Comparison of ENCODE assay signal across 19 cellular contexts in the genomic region with DNA sequence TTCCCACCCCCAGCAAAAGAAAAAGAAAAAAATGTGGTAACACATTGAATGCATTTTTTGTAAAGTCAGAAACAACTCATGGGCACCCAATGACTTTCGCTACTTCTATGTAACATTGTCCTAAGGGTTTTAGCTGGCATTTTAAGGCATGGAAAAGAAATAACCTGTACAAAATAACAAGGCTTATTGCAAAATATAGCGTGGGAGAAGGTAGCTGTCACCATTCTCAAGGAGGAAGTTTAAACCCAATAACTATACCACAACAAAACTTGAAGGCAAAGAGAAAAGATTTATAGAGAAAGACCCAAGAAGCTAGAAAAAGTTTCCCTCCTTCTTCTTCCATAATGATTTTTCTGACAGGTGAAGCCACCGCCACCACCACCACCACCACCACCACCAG. TPM values are rescaled to one million over a fixed set of nuclear protein-coding genes. Genes with fewer than 3 reads are reported as not detected.
DNase-seq lines count a peak whose midpoint lies in the region; TF ChIP-seq lines count a peak whose summit lies in the region.
"Had no signal": no experiment of that assay in that cellular context is flagged by ENCODE, and none has a peak within 500 bp of the region (broad histone marks: within the 10 kb centered on the region; RNA-seq: fewer than 3 reads in every experiment).

No MANE protein-coding gene starts in this region.

- no peak for TF ChIP-seq EP300 in ovary (IDR thresholded peaks at IDR 0.05)

- TF ChIP-seq CTCF in ovary (IDR thresholded peaks at IDR 0.05) (no peak), CD14-positive monocyte (IDR thresholded peaks at IDR 0.05) (no peak)

- peak overlapping the region in 2 of 7 donors; percentile 18 to 71 for H3K27ac Mint-ChIP-seq in CD14-positive monocyte

- peak overlapping the region; percentile 36 for H3K27ac ChIP-seq in epithelial cell of prostate
- no peak overlapping the region for H3K27ac ChIP-seq in ovary
- H3K27ac ChIP-seq: C4-2B, KMS-11, SJCRH30 had no signal

- no peaks in the 10 kb centered on the region for H3K36me3 Mint-ChIP-seq in CD14-positive monocyte

- DNase-seq in SKM-1 treated with dmso at 0.1 percent for 144 hours (lab: John Stamatoyannopoulos, UW; ENCODE audit: unreplicated experiment), result peak; percentile 41
- no peak for DNase-seq in SKM-1 (lab: John Stamatoyannopoulos, UW; ENCODE audit: unreplicated experiment)
- peak; percentile 74 for DNase-seq in NOMO-1 treated with DMSO at 0.1 percent for 48 hours (lab: John Stamatoyannopoulos, UW; ENCODE audit: unreplicated experiment)
- DNase-seq in epithelial cell of prostate (ENCODE audit: low read depth, low spot score), result no peak
- no peak for DNase-seq in NCI-H82 (lab: John Stamatoyannopoulos, UW)
- DNase-seq in ovary, result no peak
- DNase-seq in CD14-positive monocyte (ENCODE audit: low spot score), result no peak
- no peak for DNase-seq in kidney tubule cell (ENCODE audit: low spot score)
- DNase-seq: 8988T, EL, NCI-H1092, NCI-H1436 treated with DMSO at 0.1 percent for 48 hours, NCI-H2029 treated with DMSO at 0.1 percent for 48 hours, NCI-H2171 treated with DMSO at 0.1 percent for 48 hours, NCI-H524 treated with DMSO at 0.1 percent for 48 hours, SJCRH30 had no signal

- H3K27me3 ChIP-seq in ovary, result no peaks in the 10 kb centered on the region
- H3K27me3 ChIP-seq: SJCRH30 had no signal

- no peaks in the 10 kb centered on the region for H3K4me1 ChIP-seq in ovary (ENCODE audit: insufficient read depth)
- H3K4me1 ChIP-seq: SJCRH30 had no signal

- no peak overlapping the region for H3K4me3 Mint-ChIP-seq in CD14-positive monocyte

- no peaks in the 10 kb centered on the region for H3K27me3 Mint-ChIP-seq in CD14-positive monocyte (ENCODE audit: low read depth in 3 of 3)

- no peak for TF ChIP-seq POLR2A in ovary (IDR thresholded peaks at IDR 0.05)

- no peaks in the 10 kb centered on the region for H3K9me3 ChIP-seq in ovary
- H3K9me3 ChIP-seq: SJCRH30 had no signal

- H3K36me3 ChIP-seq in ovary, result no peaks in the 10 kb centered on the region
- H3K36me3 ChIP-seq: SJCRH30 had no signal

- no peak overlapping the region for H3K4me3 ChIP-seq in ovary
- H3K4me3 ChIP-seq: SJCRH30 had no signal

- 93 to 94% (median 93%) methylated on average over 3 of the region's 3 CpGs for WGBS in ovary, 3 donors

- H3K9me3 Mint-ChIP-seq in CD14-positive monocyte, result no peaks in the 10 kb centered on the region

- intact Hi-C loops in ovary (cut with DNase I), result no loop called here
- intact Hi-C loops in CD14-positive monocyte (cut with micrococcal nuclease), result loop anchor here in 1 of 2 donors (10.0 kb wide), 1 partner anchor 53 kb away; a partner anchor contains a TSS

- peaks cover 14% of the 10 kb centered on the region for H3K4me1 Mint-ChIP-seq in CD14-positive monocyte

RNA-seq across cellular contexts. Expression of a gene that starts 55.7 kb away (rescaled TPM):
- 10 to 100 TPM in 1 of 7 donors, 1 to 10 TPM in 5, under 1 TPM in 1; 0.33 to 11.3 (median 2.5) TPM for total RNA-seq in ovary
- polyA plus RNA-seq in ovary, result 1 to 10 TPM; 1.1 to 8.5 TPM
- polyA plus RNA-seq in CD14-positive monocyte, result 10 to 100 TPM; 33.9 to 55.6 TPM
- total RNA-seq: SJCRH30; T-helper 1 cell treated with Interleukin-12 subunit alpha and Interleukin-12 subunit beta and Interleukin-4 antibody, amounts not matched to agents 30 ng/mL and 1 ng/mL, for 36 hours had no signal

Comparison
In these comparisons a context has a peak if more than half of its experiments do, and no peak if none do; other contexts are left out.
1. DNase-seq: peak in SKM-1 treated with dmso at 0.1 percent for 144 hours (single experiment) and NOMO-1 treated with DMSO at 0.1 percent for 48 hours (single experiment); none in SKM-1 (single experiment), epithelial cell of prostate (single experiment), NCI-H82 (single experiment), ovary (0 of 5), CD14-positive monocyte (single experiment) and kidney tubule cell (single experiment).